8 cellular contexts compared by ENCODE assay signal in the genomic region with DNA sequence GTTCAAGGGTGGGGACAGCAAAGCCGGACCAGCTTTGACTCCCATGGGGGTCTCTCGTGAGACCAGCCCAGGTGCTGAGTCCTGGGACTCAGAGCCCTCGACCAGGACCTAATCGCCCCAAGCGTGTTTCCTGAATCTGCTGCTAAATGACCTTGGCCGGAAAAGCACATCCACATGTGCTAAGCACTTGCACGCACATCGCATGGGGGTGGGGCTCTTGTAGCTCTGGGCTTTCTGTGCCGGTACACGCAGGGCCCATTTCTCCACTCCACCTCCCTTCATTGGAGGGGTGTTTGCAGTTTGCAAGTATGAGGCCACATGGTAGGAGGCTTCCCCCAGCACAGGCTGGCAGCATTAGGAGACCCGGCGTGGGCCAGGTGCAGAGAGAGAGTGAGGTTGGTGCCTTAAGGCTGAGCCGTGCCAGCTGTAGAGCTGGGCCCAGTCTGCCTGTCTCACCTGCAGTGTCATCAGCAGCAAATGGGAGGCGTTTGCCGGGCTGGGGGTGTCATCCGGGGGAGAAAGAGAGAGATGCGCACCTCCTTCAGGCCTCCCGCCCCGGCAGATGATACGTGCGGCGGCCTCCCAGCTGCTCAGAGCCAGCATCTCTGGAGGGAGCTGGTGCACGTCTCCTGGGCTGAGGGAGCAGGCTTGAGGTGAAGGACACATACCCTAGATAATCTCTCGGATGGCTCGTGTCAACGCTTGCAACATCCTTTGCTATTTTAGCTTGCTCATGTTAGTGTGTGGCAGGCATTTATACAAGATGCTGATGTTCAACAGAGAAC. TPM values are rescaled to one million over a fixed set of nuclear protein-coding genes. Genes with fewer than 3 reads are reported as not detected.
DNase-seq lines count a peak whose midpoint lies in the region; ATAC-seq and TF ChIP-seq lines count a peak whose summit lies in the region.

No MANE protein-coding gene starts in this region.

- no peaks in the 10 kb centered on the region for H3K9me3 Mint-ChIP-seq in activated T-cell treated with anti-CD3 and anti-CD28 coated beads, Interleukin-2, amount 50 U/mL, for 4 hours
- no peaks in the 10 kb centered on the region for H3K9me3 Mint-ChIP-seq in stimulated activated naive CD8-positive, alpha-beta T cell treated with anti-CD3 and anti-CD28 coated beads, Interleukin-15, amount 100 ng/mL, for 72 hours
- no peaks in the 10 kb centered on the region for H3K9me3 Mint-ChIP-seq in osteocyte (ENCODE audit: unreplicated experiment)

- H3K4me1 Mint-ChIP-seq in activated T-cell treated with anti-CD3 and anti-CD28 coated beads, Interleukin-2, amount 50 U/mL, for 4 hours (ENCODE audit: low read depth) = peaks cover 75% of the 10 kb centered on the region
- peaks cover 67% of the 10 kb centered on the region for H3K4me1 Mint-ChIP-seq in stimulated activated naive CD8-positive, alpha-beta T cell treated with anti-CD3 and anti-CD28 coated beads, Interleukin-15, amount 100 ng/mL, for 72 hours
- peaks cover 15% of the 10 kb centered on the region for H3K4me1 Mint-ChIP-seq in osteocyte (ENCODE audit: unreplicated experiment)

- peaks cover 1% of the 10 kb centered on the region for H3K36me3 Mint-ChIP-seq in activated T-cell treated with anti-CD3 and anti-CD28 coated beads, Interleukin-2, amount 50 U/mL, for 4 hours (ENCODE audit: insufficient read depth)
- H3K36me3 Mint-ChIP-seq in osteocyte (ENCODE audit: unreplicated experiment) = peaks cover 11% of the 10 kb centered on the region

- DNase-seq in activated T-cell treated with anti-CD3 and anti-CD28 coated beads, Interleukin-2, amount 50 U/mL, for 4 hours = peak; percentile 48
- DNase-seq in left colon (peak; percentile 48 to 50), NCI-H1436 (lab: John Stamatoyannopoulos, UW) (no peak), islet precursor cell (no peak), osteocyte (ENCODE audit: extremely low spot score, unreplicated experiment) (no peak)
- peak; percentile 51 to 59 for DNase-seq in stimulated activated naive CD8-positive, alpha-beta T cell treated with anti-CD3 and anti-CD28 coated beads, Interleukin-15, amount 100 ng/mL, for 72 hours

- intact Hi-C loops in left colon (cut with DNase I, micrococcal nuclease) = loop anchor here in 1 of 2 donors (10.0 kb wide), 1 partner anchor 117 kb away; no protein-coding TSS in a partner anchor

- H3K27me3 Mint-ChIP-seq in activated T-cell treated with anti-CD3 and anti-CD28 coated beads, Interleukin-2, amount 50 U/mL, for 4 hours (ENCODE audit: low read depth) = no peaks in the 10 kb centered on the region
- H3K27me3 Mint-ChIP-seq in stimulated activated naive CD8-positive, alpha-beta T cell treated with anti-CD3 and anti-CD28 coated beads, Interleukin-15, amount 100 ng/mL, for 72 hours = no peaks in the 10 kb centered on the region
- no peaks in the 10 kb centered on the region for H3K27me3 Mint-ChIP-seq in osteocyte (ENCODE audit: unreplicated experiment)

- no peak for TF ChIP-seq CTCF in osteocyte (IDR thresholded peaks at IDR 0.05)

- H3K27ac Mint-ChIP-seq in stimulated activated naive CD8-positive, alpha-beta T cell treated with anti-CD3 and anti-CD28 coated beads, Interleukin-15, amount 100 ng/mL, for 72 hours = peak overlapping the region; percentile 74 to 97
- no peak overlapping the region for H3K27ac Mint-ChIP-seq in osteocyte (ENCODE audit: unreplicated experiment)

- ATAC-seq in GM18519 (IDR thresholded peaks at IDR 0.05; ENCODE audit: low FRiP score, unreplicated experiment) (peak; percentile 29), HG03457 (IDR thresholded peaks at IDR 0.05; ENCODE audit: unreplicated experiment) (peak; percentile 35), left colon (peak; percentile 22)
- peak; percentile 53 to 64 for ATAC-seq in activated T-cell treated with anti-CD3 and anti-CD28 coated beads, Interleukin-2, amount 50 U/mL, for 4 hours
- peak; percentile 71 for ATAC-seq in stimulated activated naive CD8-positive, alpha-beta T cell treated with anti-CD3 and anti-CD28 coated beads, Interleukin-15, amount 100 ng/mL, for 72 hours

- H3K4me3 Mint-ChIP-seq in activated T-cell treated with anti-CD3 and anti-CD28 coated beads, Interleukin-2, amount 50 U/mL, for 4 hours = peak overlapping the region; percentile 77
- H3K4me3 Mint-ChIP-seq in stimulated activated naive CD8-positive, alpha-beta T cell treated with anti-CD3 and anti-CD28 coated beads, Interleukin-15, amount 100 ng/mL, for 72 hours = peak overlapping the region; percentile 63 to 80
- H3K4me3 Mint-ChIP-seq in osteocyte (ENCODE audit: unreplicated experiment) = no peak overlapping the region

RNA-seq across cellular contexts. Expression of gene CLCN4, which starts 45.2 kb away (rescaled TPM):
- under 1 TPM; 0.05 to 0.35 (median 0.08) TPM for total RNA-seq in activated T-cell treated with anti-CD3 and anti-CD28 coated beads, Interleukin-2, amount 50 U/mL, for 4 hours
- total RNA-seq in left colon = 1 to 10 TPM in 1 of 2 donors, under 1 TPM in 1; 0.46 to 1.4 TPM
- total RNA-seq in osteocyte = 2.3 and 3.7 TPM in 2 replicates

Comparison
In these comparisons a context has a peak if more than half of its experiments do, and no peak if none do; other contexts are left out.
1. DNase-seq: peak in activated T-cell treated with anti-CD3 and anti-CD28 coated beads, Interleukin-2, amount 50 U/mL, for 4 hours (single experiment), left colon (2 of 2) and stimulated activated naive CD8-positive, alpha-beta T cell treated with anti-CD3 and anti-CD28 coated beads, Interleukin-15, amount 100 ng/mL, for 72 hours (2 of 2); none in NCI-H1436 (single experiment), islet precursor cell (single experiment) and osteocyte (single experiment).
2. Peak in every context shown above with its lines, with median percentiles within 50 percentile points of each other: ATAC-seq.